11 cellular contexts compared by ENCODE assay signal in the genomic region with DNA sequence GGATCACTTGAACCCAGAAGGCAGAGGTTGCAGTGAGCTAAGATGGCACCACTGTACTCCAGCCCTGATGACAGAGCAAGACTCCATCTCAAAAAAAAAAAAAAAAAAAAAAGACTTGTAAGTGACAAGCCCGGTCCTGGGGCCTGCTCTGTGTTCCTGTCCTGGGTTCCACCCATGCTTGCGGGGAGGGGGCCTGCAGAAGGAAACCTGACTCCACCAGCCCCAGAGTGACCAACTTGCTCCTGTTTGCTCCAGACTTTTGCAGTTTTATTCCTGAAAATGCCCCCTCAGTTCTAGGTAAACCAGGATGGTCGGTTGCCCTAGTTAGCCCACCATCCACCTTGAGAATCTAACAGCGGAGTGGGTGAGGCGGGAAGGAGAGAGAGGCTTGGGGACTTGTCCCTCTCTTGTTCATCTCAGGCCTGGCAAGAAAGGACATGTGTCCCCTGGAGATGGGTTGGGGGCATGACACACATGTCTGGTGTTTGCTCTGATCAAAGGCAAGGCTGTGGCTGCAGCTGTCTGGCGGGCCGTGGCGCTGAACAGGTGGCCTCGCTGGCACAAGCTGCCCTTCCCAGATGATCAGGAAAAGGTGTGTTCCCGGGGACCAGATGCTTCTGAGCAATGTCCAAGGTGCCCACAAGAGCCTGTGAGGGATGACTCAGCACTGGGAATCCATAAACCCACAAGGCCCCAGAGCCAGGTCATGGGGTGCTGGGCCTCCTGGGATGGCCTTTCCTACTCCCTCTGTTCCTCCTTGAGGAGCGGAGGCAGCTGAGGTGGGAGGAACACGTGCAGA. TPM values are rescaled to one million over a fixed set of nuclear protein-coding genes. Genes with fewer than 3 reads are reported as not detected.
DNase-seq lines count a peak whose midpoint lies in the region; ATAC-seq and TF ChIP-seq lines count a peak whose summit lies in the region.
"Had no signal": no experiment of that assay in that cellular context is flagged by ENCODE, and none has a peak within 500 bp of the region (broad histone marks: within the 10 kb centered on the region; RNA-seq: fewer than 3 reads in every experiment).

No MANE protein-coding gene starts in this region.

- H3K4me1 ChIP-seq in mammary epithelial cell (ENCODE audit: insufficient read depth, low read length) (peaks cover 10% of the 10 kb centered on the region), osteoblast (ENCODE audit: insufficient read depth, low read length) (no peaks in the 10 kb centered on the region)

- TF ChIP-seq CTCF in mammary epithelial cell (conservative IDR thresholded peaks at IDR 0.05 in 1 of 2, IDR thresholded peaks at IDR 0.05 in 1 of 2; ENCODE audit: extremely low read depth in 1 of 2, insufficient read depth in 1 of 2, low read depth in 1 of 2, low read length in 2 of 2) (no peak), osteoblast (IDR thresholded peaks at IDR 0.05; ENCODE audit: extremely low read depth, low read depth, low read length) (no peak)

- CTCF ChIA-PET in mammary epithelial cell (lab: Charles Lee; ENCODE audit: low non-redundant PET), result no interaction called here

- H2AFZ ChIP-seq in mammary epithelial cell (ENCODE audit: low read depth, low read length) (no peak overlapping the region), osteoblast (ENCODE audit: low read length) (no peak overlapping the region)

- no peaks in the 10 kb centered on the region for H3K27me3 ChIP-seq in mammary epithelial cell (ENCODE audit: insufficient read depth, low read length)
- H3K27me3 ChIP-seq in osteoblast (ENCODE audit: insufficient read depth, low read length), result no peaks in the 10 kb centered on the region

- H3K9me3 ChIP-seq in mammary epithelial cell (replicated peaks; ENCODE audit: insufficient read depth, low read length), result peaks cover 6% of the 10 kb centered on the region
- no peaks in the 10 kb centered on the region for H3K9me3 ChIP-seq in osteoblast (ENCODE audit: low read depth, low read length)

- H3K36me3 ChIP-seq in mammary epithelial cell (ENCODE audit: insufficient read depth, low read length) (no peaks in the 10 kb centered on the region), osteoblast (ENCODE audit: insufficient read depth, low read length) (no peaks in the 10 kb centered on the region)

- in situ Hi-C loops in mammary epithelial cell (cut with MboI; ENCODE audit: low sequenced_read_pairs in 2 of 2), result no loop called here

- H3K27ac ChIP-seq in mammary epithelial cell (ENCODE audit: insufficient read depth, low read depth, low read length), result no peak overlapping the region
- H3K27ac ChIP-seq in osteoblast (ENCODE audit: low read depth, low read length), result no peak overlapping the region

- H3K9ac ChIP-seq in mammary epithelial cell (ENCODE audit: insufficient read depth, low read length), result no peak overlapping the region

- dilution Hi-C loops in mammary epithelial cell (cut with HindIII; ENCODE audit: low sequenced_read_pairs), result loop anchor here (5.0 kb wide), 2 partner anchors 35 to 90 kb away; a partner anchor contains a TSS

- no peak for ATAC-seq in GM18907 (IDR thresholded peaks at IDR 0.05; ENCODE audit: unreplicated experiment)
- ATAC-seq: naive thymus-derived CD8-positive, alpha-beta T cell had no signal

- intact Hi-C loops in mammary epithelial cell (cut with micrococcal nuclease), result no loop called here

- BruUV-seq in mammary epithelial cell (replicated peaks; lab: Mats Ljungman, UMichigan), result no TSS peak

- H3K79me2 ChIP-seq in mammary epithelial cell (ENCODE audit: insufficient read depth, low read length) (no peaks in the 10 kb centered on the region), osteoblast (ENCODE audit: insufficient read depth, low read length) (no peaks in the 10 kb centered on the region)

- H3K4me3 ChIP-seq in mammary epithelial cell (replicated peaks in 1 of 3; ENCODE audit: insufficient read depth in 1 of 3, low read depth in 2 of 3, low read length in 3 of 3) (no peak overlapping the region), osteoblast (ENCODE audit: insufficient read depth, low read length) (no peak overlapping the region)

- H4K20me1 ChIP-seq in mammary epithelial cell (ENCODE audit: insufficient read depth, low read length), result no peaks in the 10 kb centered on the region
- no peaks in the 10 kb centered on the region for H4K20me1 ChIP-seq in osteoblast (ENCODE audit: insufficient read depth, low read length)

- WGBS in mammary epithelial cell (ENCODE audit: low coverage, missing lambda C conversion rate), result 46% methylated on average over 9 of the region's 12 CpGs

- peak; percentile 50 for DNase-seq in EH (ENCODE audit: low read depth)
- peak; percentile 66 for DNase-seq in NCI-H146 (lab: John Stamatoyannopoulos, UW)
- peak; percentile 87 for DNase-seq in mammary epithelial cell
- peak; percentile 45 for DNase-seq in osteoblast (ENCODE audit: insufficient read length, low spot score, missing footprints)
- no peak for DNase-seq in stimulated activated CD4-positive, alpha-beta T cell treated with anti-CD3 and anti-CD28 coated beads, Interleukin-2, amount 100 ng/mL, for 48 hours
- no peak for DNase-seq in activated CD8-positive, alpha-beta memory T cell treated with anti-CD3 and anti-CD28 coated beads, Interleukin-2, amount 50 U/mL, for 48 hours
- DNase-seq: activated CD4-positive, alpha-beta T cell treated with anti-CD3 and anti-CD28 coated beads for 48 hours; naive thymus-derived CD8-positive, alpha-beta T cell; Right ventricle myocardium superior; stimulated activated CD4-positive, alpha-beta T cell treated with anti-CD3 and anti-CD28 coated beads, Interleukin-12 subunit alpha, Interleukin-12 subunit beta, amount 100 ng/mL, for 4 hours had no signal

- no peak overlapping the region for H3K4me2 ChIP-seq in mammary epithelial cell (ENCODE audit: insufficient read depth, low read depth, low read length)
- no peak overlapping the region for H3K4me2 ChIP-seq in osteoblast (ENCODE audit: insufficient read depth, low read length)

RNA-seq across cellular contexts. Expression of a gene that starts 9.9 kb away (rescaled TPM):
- total RNA-seq in mammary epithelial cell, result 10 to 100 TPM; 32.6 to 41.7 TPM
- polyA plus RNA-seq in mammary epithelial cell, result 13.5 TPM
- polyA minus RNA-seq in mammary epithelial cell, result 19.7 TPM
- 16.3 and 18.6 TPM in 2 replicates for total RNA-seq in osteoblast

RNA-seq across cellular contexts. Expression of a gene that starts 30.7 kb away (rescaled TPM):
- total RNA-seq in mammary epithelial cell (10 to 100 TPM; 30.2 to 64.3 TPM), osteoblast (37.7 and 40.5 TPM in 2 replicates)
- 46.5 TPM for polyA plus RNA-seq in mammary epithelial cell
- polyA minus RNA-seq in mammary epithelial cell, result 47.1 TPM

Comparison
In these comparisons a context has a peak if more than half of its experiments do, and no peak if none do; other contexts are left out.
1. DNase-seq: peak in EH (single experiment), NCI-H146 (single experiment), mammary epithelial cell (single experiment) and osteoblast (single experiment); none in stimulated activated CD4-positive, alpha-beta T cell treated with anti-CD3 and anti-CD28 coated beads, Interleukin-2, amount 100 ng/mL, for 48 hours (0 of 2) and activated CD8-positive, alpha-beta memory T cell treated with anti-CD3 and anti-CD28 coated beads, Interleukin-2, amount 50 U/mL, for 48 hours (single experiment).